In the genomic region with DNA sequence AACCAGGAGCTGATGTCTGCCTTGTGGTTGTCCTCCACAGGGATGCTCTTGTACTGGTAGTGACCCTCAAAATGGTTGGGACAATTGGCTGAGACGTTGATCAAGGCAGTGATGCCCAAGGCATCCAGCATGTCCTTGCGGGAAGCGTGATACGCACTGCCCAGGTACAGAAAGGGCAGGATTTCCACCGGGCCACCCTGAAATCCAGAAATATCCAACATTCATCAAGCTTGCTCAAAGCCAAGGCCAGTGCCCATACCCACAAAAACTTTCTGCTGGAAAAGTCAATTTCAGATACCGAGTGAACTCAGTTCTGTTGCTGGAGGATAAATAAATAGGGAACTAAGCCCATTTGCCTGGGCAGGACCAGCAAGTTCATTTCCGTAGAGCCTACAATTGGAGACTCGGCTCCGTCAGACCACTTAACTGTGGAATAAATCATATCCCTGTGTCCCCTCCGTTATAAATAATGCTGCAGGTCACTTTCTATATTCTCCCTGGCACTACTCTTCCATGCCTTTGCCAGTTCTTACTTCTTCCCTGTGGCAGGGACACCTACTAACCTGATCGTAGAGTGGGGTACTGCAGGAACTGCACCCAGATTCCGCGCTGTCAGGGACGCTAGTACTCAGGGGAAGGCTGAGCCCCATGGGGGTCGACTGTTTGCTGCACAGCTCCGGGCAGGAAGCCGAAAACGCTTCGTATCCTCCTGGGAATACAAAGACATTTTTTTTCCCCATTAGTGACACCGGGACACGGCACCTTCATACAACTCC, we compare ENCODE assay signal across 8 cellular contexts. TPM values are rescaled to one million over a fixed set of nuclear protein-coding genes. Genes with fewer than 3 reads are reported as not detected.
DNase-seq lines count a peak whose midpoint lies in the region; ATAC-seq and TF ChIP-seq lines count a peak whose summit lies in the region.

No MANE protein-coding gene starts in this region.

- H3K4me1 ChIP-seq in esophagus squamous epithelium = peaks cover 37 to 82% (median 44%) of the 10 kb centered on the region in 3 donors

- no peaks in the 10 kb centered on the region for H3K27me3 Mint-ChIP-seq in T-helper 1 cell treated with Interleukin-12 subunit alpha and Interleukin-12 subunit beta and Interleukin-4 antibody, amounts not matched to agents 30 μg/mL and 1 μg/mL, for 36 hours (ENCODE audit: low read depth)
- no peaks in the 10 kb centered on the region for H3K27me3 Mint-ChIP-seq in natural killer cell treated with Interleukin-12 subunit alpha and Interleukin-12 subunit beta and Interleukin-15 and Interleukin-18, amount 100 ng/mL, for 72 hours

- 11% methylated on average over 9 to 16 of the region's 21 CpGs for WGBS in esophagus squamous epithelium, 2 donors

- TF ChIP-seq POLR2A in esophagus squamous epithelium (IDR thresholded peaks at IDR 0.05) = peak in 2 of 4 donors; percentile 1 to 5

- peak overlapping the region; percentile 75 for H3K4me3 Mint-ChIP-seq in T-helper 1 cell treated with Interleukin-12 subunit alpha and Interleukin-12 subunit beta and Interleukin-4 antibody, amounts not matched to agents 30 μg/mL and 1 μg/mL, for 36 hours
- peak overlapping the region; percentile 87 for H3K4me3 Mint-ChIP-seq in natural killer cell treated with Interleukin-12 subunit alpha and Interleukin-12 subunit beta and Interleukin-15 and Interleukin-18, amount 100 ng/mL, for 72 hours

- H3K27ac Mint-ChIP-seq in T-helper 1 cell treated with Interleukin-12 subunit alpha and Interleukin-12 subunit beta and Interleukin-4 antibody, amounts not matched to agents 30 μg/mL and 1 μg/mL, for 36 hours = peak overlapping the region; percentile 68
- peak overlapping the region; percentile 92 to 97 for H3K27ac Mint-ChIP-seq in natural killer cell treated with Interleukin-12 subunit alpha and Interleukin-12 subunit beta and Interleukin-15 and Interleukin-18, amount 100 ng/mL, for 72 hours

- H3K36me3 ChIP-seq in esophagus squamous epithelium = peaks cover 0 to 33% (median 30%) of the 10 kb centered on the region in 3 donors

- peak in 1 of 6 experiments; percentile 2 for TF ChIP-seq CTCF in esophagus squamous epithelium (IDR thresholded peaks at IDR 0.05)

- no peak for ATAC-seq in natural killer cell treated with Interleukin-12 subunit alpha and Interleukin-12 subunit beta and Interleukin-15 and Interleukin-18, amount 100 ng/mL, for 72 hours
- no peak for ATAC-seq in GM21390 (IDR thresholded peaks at IDR 0.05; ENCODE audit: unreplicated experiment)

- H3K4me1 Mint-ChIP-seq in T-helper 1 cell treated with Interleukin-12 subunit alpha and Interleukin-12 subunit beta and Interleukin-4 antibody, amounts not matched to agents 30 μg/mL and 1 μg/mL, for 36 hours (ENCODE audit: low read depth) = peaks cover 45% of the 10 kb centered on the region
- peaks cover 50 to 61% of the 10 kb centered on the region in 2 donors for H3K4me1 Mint-ChIP-seq in natural killer cell treated with Interleukin-12 subunit alpha and Interleukin-12 subunit beta and Interleukin-15 and Interleukin-18, amount 100 ng/mL, for 72 hours (ENCODE audit: low read depth in 2 of 2)

- intact Hi-C loops in esophagus squamous epithelium (cut with DNase I) = loop anchor here (5.0 to 10.0 kb wide), 3 partner anchors 52 to 135 kb away; no protein-coding TSS in a partner anchor

- H3K9me3 Mint-ChIP-seq in T-helper 1 cell treated with Interleukin-12 subunit alpha and Interleukin-12 subunit beta and Interleukin-4 antibody, amounts not matched to agents 30 μg/mL and 1 μg/mL, for 36 hours = no peaks in the 10 kb centered on the region
- no peaks in the 10 kb centered on the region for H3K9me3 Mint-ChIP-seq in natural killer cell treated with Interleukin-12 subunit alpha and Interleukin-12 subunit beta and Interleukin-15 and Interleukin-18, amount 100 ng/mL, for 72 hours

- H3K36me3 Mint-ChIP-seq in T-helper 1 cell treated with Interleukin-12 subunit alpha and Interleukin-12 subunit beta and Interleukin-4 antibody, amounts not matched to agents 30 μg/mL and 1 μg/mL, for 36 hours (ENCODE audit: low read depth) = peaks cover 20% of the 10 kb centered on the region
- H3K36me3 Mint-ChIP-seq in natural killer cell treated with Interleukin-12 subunit alpha and Interleukin-12 subunit beta and Interleukin-15 and Interleukin-18, amount 100 ng/mL, for 72 hours = no peaks in the 10 kb centered on the region

- H3K4me3 ChIP-seq in esophagus squamous epithelium = peak overlapping the region; percentile 77 to 96 (median 79)

- H3K27me3 ChIP-seq in esophagus squamous epithelium = no peaks in the 10 kb centered on the region

- DNase-seq in NCI-H345 (lab: John Stamatoyannopoulos, UW) = peak; percentile 46
- no peak for DNase-seq in NCI-H345 treated with DMSO at 0.1 percent for 48 hours (lab: John Stamatoyannopoulos, UW; ENCODE audit: unreplicated experiment)
- DNase-seq in esophagus squamous epithelium (lab: John Stamatoyannopoulos, UW) = no peak
- DNase-seq in natural killer cell treated with Interleukin-12 subunit alpha and Interleukin-12 subunit beta and Interleukin-15 and Interleukin-18, amount 100 ng/mL, for 72 hours (ENCODE audit: low spot score) = no peak
- DNase-seq in NCI-H774 (lab: John Stamatoyannopoulos, UW) = no peak
- no peak for DNase-seq in ureter (ENCODE audit: low spot score)

- peak overlapping the region; percentile 96 to 100 (median 99) for H3K27ac ChIP-seq in esophagus squamous epithelium

- H3K9me3 ChIP-seq in esophagus squamous epithelium = no peaks in the 10 kb centered on the region

RNA-seq across cellular contexts. Expression of gene DUSP1, which starts 1.2 kb away (rescaled TPM):
- total RNA-seq in esophagus squamous epithelium = 100 to 1,000 TPM; 222 to 415 (median 252) TPM
- total RNA-seq in natural killer cell treated with Interleukin-12 subunit alpha and Interleukin-12 subunit beta and Interleukin-15 and Interleukin-18, amount 100 ng/mL, for 72 hours = 10 to 100 TPM; 12.4 to 13.6 TPM
- 84.2 TPM for total RNA-seq in ureter
